2 cellular contexts compared by ENCODE assay signal in genomic region chr4:74628808-74629616, GRCh38.
TF ChIP-seq lines count a peak whose summit lies in the region.

No MANE protein-coding gene starts in this region.

TF ChIP-seq in HCT116, 20 proteins besides CTCF, POLR2A, EP300 and RAD21 (continued from another document):
- TF ChIP-seq POLR2AphosphoS5 (IDR thresholded peaks at IDR 0.05; ENCODE audit: low read depth, low read length) = peak; percentile 32; the same call in 1 of the 2 replicates
- TF ChIP-seq EZH2 (IDR thresholded peaks at IDR 0.05) = no peak
- no peak for TF ChIP-seq SP1 (IDR thresholded peaks at IDR 0.05; ENCODE audit: low read depth)
- TF ChIP-seq SRF (IDR thresholded peaks at IDR 0.05; ENCODE audit: low read depth) = no peak
- no peak for TF ChIP-seq ZFX (IDR thresholded peaks at IDR 0.05)
- TF ChIP-seq CBX3 (IDR thresholded peaks at IDR 0.05; ENCODE audit: low read depth) = no peak
- no peak for TF ChIP-seq CEBPB (IDR thresholded peaks at IDR 0.05; ENCODE audit: low read depth)
- TF ChIP-seq SIN3A (IDR thresholded peaks at IDR 0.05; ENCODE audit: low read depth) = no peak
- TF ChIP-seq, protein P1, sequence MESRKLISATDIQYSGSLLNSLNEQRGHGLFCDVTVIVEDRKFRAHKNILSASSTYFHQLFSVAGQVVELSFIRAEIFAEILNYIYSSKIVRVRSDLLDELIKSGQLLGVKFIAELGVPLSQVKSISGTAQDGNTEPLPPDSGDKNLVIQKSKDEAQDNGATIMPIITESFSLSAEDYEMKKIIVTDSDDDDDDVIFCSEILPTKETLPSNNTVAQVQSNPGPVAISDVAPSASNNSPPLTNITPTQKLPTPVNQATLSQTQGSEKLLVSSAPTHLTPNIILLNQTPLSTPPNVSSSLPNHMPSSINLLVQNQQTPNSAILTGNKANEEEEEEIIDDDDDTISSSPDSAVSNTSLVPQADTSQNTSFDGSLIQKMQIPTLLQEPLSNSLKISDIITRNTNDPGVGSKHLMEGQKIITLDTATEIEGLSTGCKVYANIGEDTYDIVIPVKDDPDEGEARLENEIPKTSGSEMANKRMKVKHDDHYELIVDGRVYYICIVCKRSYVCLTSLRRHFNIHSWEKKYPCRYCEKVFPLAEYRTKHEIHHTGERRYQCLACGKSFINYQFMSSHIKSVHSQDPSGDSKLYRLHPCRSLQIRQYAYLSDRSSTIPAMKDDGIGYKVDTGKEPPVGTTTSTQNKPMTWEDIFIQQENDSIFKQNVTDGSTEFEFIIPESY (IDR thresholded peaks at IDR 0.05; ENCODE audit: extremely low read depth, insufficient replicate concordance, low read length) = no peak
- no peak for TF ChIP-seq FOSL1 (IDR thresholded peaks at IDR 0.05; ENCODE audit: low read depth)

TF ChIP-seq in GM12878, 131 proteins besides CTCF, POLR2A, EP300 and RAD21 (continued from another document):
- TF ChIP-seq, protein P2, sequence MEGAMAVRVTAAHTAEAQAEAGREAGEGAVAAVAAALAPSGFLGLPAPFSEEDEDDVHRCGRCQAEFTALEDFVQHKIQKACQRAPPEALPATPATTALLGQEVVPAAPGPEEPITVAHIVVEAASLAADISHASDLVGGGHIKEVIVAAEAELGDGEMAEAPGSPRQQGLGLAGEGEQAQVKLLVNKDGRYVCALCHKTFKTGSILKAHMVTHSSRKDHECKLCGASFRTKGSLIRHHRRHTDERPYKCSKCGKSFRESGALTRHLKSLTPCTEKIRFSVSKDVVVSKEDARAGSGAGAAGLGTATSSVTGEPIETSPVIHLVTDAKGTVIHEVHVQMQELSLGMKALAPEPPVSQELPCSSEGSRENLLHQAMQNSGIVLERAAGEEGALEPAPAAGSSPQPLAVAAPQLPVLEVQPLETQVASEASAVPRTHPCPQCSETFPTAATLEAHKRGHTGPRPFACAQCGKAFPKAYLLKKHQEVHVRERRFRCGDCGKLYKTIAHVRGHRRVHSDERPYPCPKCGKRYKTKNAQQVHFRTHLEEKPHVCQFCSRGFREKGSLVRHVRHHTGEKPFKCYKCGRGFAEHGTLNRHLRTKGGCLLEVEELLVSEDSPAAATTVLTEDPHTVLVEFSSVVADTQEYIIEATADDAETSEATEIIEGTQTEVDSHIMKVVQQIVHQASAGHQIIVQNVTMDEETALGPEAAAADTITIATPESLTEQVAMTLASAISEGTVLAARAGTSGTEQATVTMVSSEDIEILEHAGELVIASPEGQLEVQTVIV (IDR thresholded peaks at IDR 0.05; ENCODE audit: borderline replicate concordance, partially characterized antibody) = no peak
- TF ChIP-seq IKZF2 (IDR thresholded peaks at IDR 0.05) = peak; percentile 54 to 62; a peak in 3 of 4 replicates
- TF ChIP-seq E2F4 (IDR thresholded peaks at IDR 0.05; ENCODE audit: low read depth, low read length) = no peak
- no peak for TF ChIP-seq YY1 (IDR thresholded peaks at IDR 0.05; ENCODE audit: low read depth, low read length)
- TF ChIP-seq SPI1 (IDR thresholded peaks at IDR 0.05; ENCODE audit: borderline replicate concordance, insufficient read depth, low read depth, low read length) = peak; percentile 58
- TF ChIP-seq ZSCAN29 (IDR thresholded peaks at IDR 0.05) = no peak
- no peak for TF ChIP-seq SREBF1 (IDR thresholded peaks at IDR 0.05; ENCODE audit: low read length)
- no peak for TF ChIP-seq RBBP5 (conservative IDR thresholded peaks at IDR 0.05)
- TF ChIP-seq RUNX3 (IDR thresholded peaks at IDR 0.05; ENCODE audit: low read length) = no peak
- no peak for TF ChIP-seq RFX5 (IDR thresholded peaks at IDR 0.05; ENCODE audit: low read depth, low read length)
- no peak for TF ChIP-seq PAX8 (IDR thresholded peaks at IDR 0.05)
- TF ChIP-seq ZNF622 (IDR thresholded peaks at IDR 0.05) = no peak
- no peak for TF ChIP-seq TCF3 (IDR thresholded peaks at IDR 0.05; ENCODE audit: borderline replicate concordance, insufficient read depth, low read depth, low read length)
